In the genomic region with DNA sequence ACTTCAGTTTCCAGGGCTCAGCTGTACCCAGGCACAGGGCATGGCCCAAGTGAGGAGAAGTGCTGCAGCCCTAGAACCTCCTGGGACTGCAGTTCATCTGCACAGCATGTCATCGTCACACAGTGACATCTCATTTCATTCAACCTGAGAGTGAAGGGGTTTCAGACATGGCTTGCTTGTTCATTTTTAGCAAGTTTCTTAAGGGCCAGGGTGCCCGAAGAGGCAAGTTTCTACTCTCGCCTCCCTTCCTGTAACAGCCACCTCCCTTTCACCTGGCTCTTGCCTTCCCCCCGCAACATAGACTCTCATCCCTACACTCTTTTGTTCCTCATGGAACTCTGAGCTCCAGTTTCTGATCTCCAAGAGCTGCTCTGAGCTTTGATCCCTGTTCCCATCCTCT, we compare ENCODE assay signal across 13 cellular contexts.
DNase-seq lines count a peak whose midpoint lies in the region; ATAC-seq, FAIRE-seq and TF ChIP-seq lines count a peak whose summit lies in the region.
"Had no signal": no experiment of that assay in that cellular context is flagged by ENCODE, and none has a peak within 500 bp of the region (broad histone marks: within the 10 kb centered on the region; RNA-seq: fewer than 3 reads in every experiment).

No MANE protein-coding gene starts in this region.

- no peak for TF ChIP-seq CTCF in GM12878 (IDR thresholded peaks at IDR 0.05 in 2 of 3, conservative IDR thresholded peaks at IDR 0.05 in 1 of 3; ENCODE audit: control insufficient read depth in 2 of 3, extremely low read depth in 1 of 3, insufficient read depth in 1 of 3, low read depth in 3 of 3, low read length in 3 of 3)

- intact Hi-C loops in GM12878 (cut with micrococcal nuclease; ENCODE audit: unreplicated experiment) = no loop called here

- H3K4me2 ChIP-seq in GM12878 (ENCODE audit: control insufficient read depth, insufficient read depth) = peak overlapping the region; percentile 21; the same call in 1 of the 2 replicates

- POLR2A ChIA-PET in GM12878 (lab: Charles Lee) = interaction anchor here (0.5 to 1.3 kb wide), 5 partner anchors 9 to 499 kb away, joined by 3 to 5 read pairs (median 3); no protein-coding TSS in a partner anchor

- peak; percentile 60 for DNase-seq in GM12878 (ENCODE audit: low read depth, low spot score)
- no peak for DNase-seq in HUDEP-2 (lab: John Stamatoyannopoulos, UW; ENCODE audit: unreplicated experiment in 76 of 76)
- DNase-seq in NCI-H2107 treated with DMSO at 0.1 percent for 48 hours (lab: John Stamatoyannopoulos, UW; ENCODE audit: unreplicated experiment) = no peak
- no peak for DNase-seq in stimulated activated CD4-positive, alpha-beta T cell treated with anti-CD3 and anti-CD28 coated beads, Interleukin-4, amount 100 ng/mL, for 1 hour
- DNase-seq in KG1 (lab: John Stamatoyannopoulos, UW) = no peak
- DNase-seq: activated T-cell treated with anti-CD3 and anti-CD28 coated beads, Interleukin-2, amount 50 U/mL, for 48 hours; COR-L47; upper lobe of right lung had no signal

- no peak for TF ChIP-seq EP300 in GM12878 (IDR thresholded peaks at IDR 0.05; ENCODE audit: borderline replicate concordance in 1 of 2, control insufficient read depth in 1 of 2, low read depth in 2 of 2, low read length in 2 of 2)

- no peaks in the 10 kb centered on the region for H3K27me3 ChIP-seq in GM12878 (replicated peaks in 1 of 2; ENCODE audit: control insufficient read depth in 2 of 2, insufficient read depth in 2 of 2, low read length in 1 of 2)
- H3K27me3 ChIP-seq: cardiac muscle cell, upper lobe of right lung had no signal

- 0% methylated on average over 4 of the region's 4 CpGs for WGBS in GM12878 (ENCODE audit: insufficient coverage, insufficient replicate concordance, low lambda C conversion rate, missing lambda C conversion rate)

- CTCF ChIA-PET in GM12878 (lab: Yijun Ruan, JAX) = interaction anchor here (0.6 to 0.7 kb wide), 2 partner anchors 50 to 1554 kb away, joined by 3 read pairs; no protein-coding TSS in a partner anchor

- H3K9me3 ChIP-seq in GM12878 (replicated peaks; ENCODE audit: control insufficient read depth, insufficient read depth, low read length) = no peaks in the 10 kb centered on the region
- H3K9me3 ChIP-seq: upper lobe of right lung had no signal

- 0 out of 2 replicates have a peak overlapping the region, but pooled peaks have one; percentile 29 for H3K4me3 ChIP-seq in GM12878
- H3K4me3 ChIP-seq: cardiac muscle cell, lung, upper lobe of right lung had no signal

- H3K36me3 ChIP-seq in GM12878 (ENCODE audit: control insufficient read depth in 2 of 2, insufficient read depth in 2 of 2, low read length in 1 of 2) = no peaks in the 10 kb centered on the region
- H3K36me3 ChIP-seq: cardiac muscle cell, upper lobe of right lung had no signal

- 0 out of 2 replicates have a peak overlapping the region, but pooled peaks have one; percentile 5 for H3K27ac ChIP-seq in GM12878 (ENCODE audit: control insufficient read depth, insufficient read depth)
- H3K27ac ChIP-seq: cardiac muscle cell, upper lobe of right lung had no signal

- TF ChIP-seq RAD21 in GM12878 (IDR thresholded peaks at IDR 0.05; ENCODE audit: insufficient read depth, low read depth, low read length) = no peak

- peak; percentile 74 for ATAC-seq in GM18519 (IDR thresholded peaks at IDR 0.05; ENCODE audit: low FRiP score, unreplicated experiment)
- peak; percentile 78 for ATAC-seq in GM21360 (IDR thresholded peaks at IDR 0.05; ENCODE audit: unreplicated experiment)
- peak; percentile 81 for ATAC-seq in HG03025 (IDR thresholded peaks at IDR 0.05; ENCODE audit: low FRiP score, unreplicated experiment)
- ATAC-seq in GM12878 = peak; percentile 78

- H3K4me1 ChIP-seq in GM12878 (ENCODE audit: control insufficient read depth, insufficient read depth, low read length) = peaks cover 16% of the 10 kb centered on the region

- peak; percentile 72 for FAIRE-seq in GM12878 (lab: Jason Lieb, UNC)

- no peaks in the 10 kb centered on the region for H4K20me1 ChIP-seq in GM12878 (ENCODE audit: control insufficient read depth, insufficient read depth)

- TF ChIP-seq POLR2A in GM12878 (IDR thresholded peaks at IDR 0.05; ENCODE audit: low read depth, low read length) = no peak

- RAD21 ChIA-PET in GM12878 (lab: Charles Lee; ENCODE audit: unreplicated experiment) = interaction anchor here (1.0 kb wide), 1 partner anchor 330 kb away, joined by 4 read pairs; no protein-coding TSS in a partner anchor

- SMC1A ChIA-PET in GM12878 (lab: Charles Lee; ENCODE audit: uncharacterized antibody, unreplicated experiment) = interaction anchor here (0.6 to 0.9 kb wide), 2 partner anchors 67 to 346 kb away, joined by 3 read pairs; no protein-coding TSS in a partner anchor

- no peak overlapping the region for H2AFZ ChIP-seq in GM12878 (ENCODE audit: control insufficient read depth, low read depth, low read length)

- no peaks in the 10 kb centered on the region for H3K79me2 ChIP-seq in GM12878 (ENCODE audit: control insufficient read depth, insufficient read depth, low read length)

- BruUV-seq in GM12878 (replicated peaks; lab: Mats Ljungman, UMichigan) = no TSS peak

- in situ Hi-C loops in GM12878 (cut with MboI) = no loop called here

- H3K9ac ChIP-seq in GM12878 (ENCODE audit: control insufficient read depth, insufficient read depth, low read length) = no peak overlapping the region

TF ChIP-seq in GM12878, 131 proteins besides CTCF, POLR2A, EP300 and RAD21:
- TF ChIP-seq IRF4 (IDR thresholded peaks at IDR 0.05; ENCODE audit: low read depth, low read length) (0 out of 2 replicates have a peak, but pooled peaks have one; percentile 8), CREB1 (IDR thresholded peaks at IDR 0.05; ENCODE audit: low read depth) (peak; percentile 38; the same call in 1 of the 2 replicates), CREM (IDR thresholded peaks at IDR 0.05; ENCODE audit: low read depth) (peak; percentile 35; the same call in 1 of the 2 replicates), IKZF2 (IDR thresholded peaks at IDR 0.05) (0 out of 4 replicates have a peak, but pooled peaks of 1 of the 2 experiments have one; percentile 21), MEF2A (IDR thresholded peaks at IDR 0.05; ENCODE audit: insufficient read depth, low read depth, low read length) (0 out of 2 replicates have a peak, but pooled peaks have one; percentile 19), JUNB (IDR thresholded peaks at IDR 0.05) (peak; percentile 35; the same call in 1 of the 2 replicates), EED (IDR thresholded peaks at IDR 0.05; ENCODE audit: low read depth) (peak; percentile 53; the same call in 1 of the 2 replicates), RUNX3 (IDR thresholded peaks at IDR 0.05; ENCODE audit: low read length) (peak; percentile 27; the same call in 1 of the 2 replicates), GABPA (IDR thresholded peaks at IDR 0.05; ENCODE audit: low read depth) (no peak), ZNF274 (IDR thresholded peaks at IDR 0.05; ENCODE audit: insufficient read depth, insufficient read length) (no peak)
- TF ChIP-seq, protein P1, sequence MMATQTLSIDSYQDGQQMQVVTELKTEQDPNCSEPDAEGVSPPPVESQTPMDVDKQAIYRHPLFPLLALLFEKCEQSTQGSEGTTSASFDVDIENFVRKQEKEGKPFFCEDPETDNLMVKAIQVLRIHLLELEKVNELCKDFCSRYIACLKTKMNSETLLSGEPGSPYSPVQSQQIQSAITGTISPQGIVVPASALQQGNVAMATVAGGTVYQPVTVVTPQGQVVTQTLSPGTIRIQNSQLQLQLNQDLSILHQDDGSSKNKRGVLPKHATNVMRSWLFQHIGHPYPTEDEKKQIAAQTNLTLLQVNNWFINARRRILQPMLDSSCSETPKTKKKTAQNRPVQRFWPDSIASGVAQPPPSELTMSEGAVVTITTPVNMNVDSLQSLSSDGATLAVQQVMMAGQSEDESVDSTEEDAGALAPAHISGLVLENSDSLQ (IDR thresholded peaks at IDR 0.05) = peak; percentile 44; the same call in 1 of the 2 replicates
